In genomic region chr19:623175-623916, GRCh38 we compare ENCODE assay signal across 1 cellular context.
A peak's percentile ranks its signal among the peaks of the same experiment; 100 is the strongest.
TF ChIP-seq lines count a peak whose summit lies in the region.

No MANE protein-coding gene starts in this region.

TF ChIP-seq in K562, 482 proteins besides CTCF, POLR2A, EP300 and RAD21:
- no peak for TF ChIP-seq USF2 (CRISPR knock-in tag; IDR thresholded peaks at IDR 0.05)
- TF ChIP-seq POLR2G (IDR thresholded peaks at IDR 0.05; ENCODE audit: low read depth, low read length): peak; percentile 64
- TF ChIP-seq GATA2 (CRISPR knock-in tag; IDR thresholded peaks at IDR 0.05): no peak
- no peak for TF ChIP-seq ZNF79 (CRISPR knock-in tag; IDR thresholded peaks at IDR 0.05; ENCODE audit: low read depth)
- no peak for TF ChIP-seq ZFP91 (CRISPR knock-in tag; IDR thresholded peaks at IDR 0.05)
- no peak for TF ChIP-seq FOXK2 (conservative IDR thresholded peaks at IDR 0.05 in 1 of 2, IDR thresholded peaks at IDR 0.05 in 1 of 2; ENCODE audit: low read depth in 2 of 2)
- no peak for TF ChIP-seq E4F1 (CRISPR knock-in tag; IDR thresholded peaks at IDR 0.05; ENCODE audit: borderline replicate concordance)
